Comparison of ENCODE assay signal across 21 cellular contexts in the genomic region with DNA sequence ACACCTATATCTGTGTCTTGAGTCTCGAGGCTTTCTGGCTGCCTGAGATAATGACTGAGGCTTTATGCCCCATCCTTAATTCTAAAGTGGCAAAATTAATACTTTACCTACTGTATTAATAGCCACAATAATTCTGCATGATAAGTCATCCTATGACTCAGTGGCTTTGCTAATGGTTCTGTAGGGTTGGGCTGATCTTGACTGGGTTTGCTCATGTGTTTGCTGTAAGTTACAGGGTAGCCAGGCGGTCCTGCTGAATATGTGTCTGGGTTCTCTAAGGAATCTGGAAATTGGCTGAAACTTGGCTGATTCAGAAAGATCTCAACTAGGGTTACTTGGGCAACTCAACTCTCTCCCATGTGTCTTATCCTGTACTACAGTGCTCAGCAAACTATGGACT.
"Had no signal": no experiment of that assay in that cellular context is flagged by ENCODE, and none has a peak within 500 bp of the region (broad histone marks: within the 10 kb centered on the region; RNA-seq: fewer than 3 reads in every experiment).

No MANE protein-coding gene starts in this region.

- H3K27ac ChIP-seq: coronary artery, parathyroid adenoma, psoas muscle, right lobe of liver, spleen, testis, transverse colon had no signal

- H3K4me1 ChIP-seq: parathyroid adenoma, psoas muscle, right lobe of liver, spleen, testis, transverse colon had no signal

- DNase-seq: effector CD4-positive, alpha-beta T cell; endodermal cell; immature natural killer cell; left cardiac atrium; left ventricle myocardium superior; naive thymus-derived CD4-positive, alpha-beta T cell; nephron progenitor cell; psoas muscle; retina; right lobe of liver; spleen; stimulated activated CD4-positive, alpha-beta T cell treated with anti-CD3 and anti-CD28 coated beads, Interleukin-15, amount 100 ng/mL, for 24 hours; stimulated activated CD4-positive, alpha-beta T cell treated with anti-CD3 and anti-CD28 coated beads, Interleukin-1b, Interleukin-23, amount 100 ng/mL, for 48 hours; stimulated activated CD4-positive, alpha-beta T cell treated with anti-CD3 and anti-CD28 coated beads, Interleukin-4, amount 100 ng/mL, for 24 hours; testis; transverse colon had no signal

- H3K27ac Mint-ChIP-seq: endodermal cell; immature natural killer cell; naive thymus-derived CD4-positive, alpha-beta T cell; nephron progenitor cell; stimulated activated memory B cell treated with anti-CD40 and anti-IgM and Interleukin-4, amounts not matched to agents 10 μg/mL and 1 μg/mL and 100 μg/mL, for 72 hours; stimulated activated naive CD8-positive, alpha-beta T cell treated with anti-CD3 and anti-CD28 coated beads, Interleukin-15, Interleukin-2, amounts not matched to agents 100 ng/mL and 50 ng/mL, for 24 hours had no signal

- H3K36me3 Mint-ChIP-seq: immature natural killer cell; naive thymus-derived CD4-positive, alpha-beta T cell; stimulated activated memory B cell treated with anti-CD40 and anti-IgM and Interleukin-4, amounts not matched to agents 10 μg/mL and 1 μg/mL and 100 μg/mL, for 72 hours had no signal

- H3K9me3 Mint-ChIP-seq: endodermal cell; nephron progenitor cell; stimulated activated memory B cell treated with anti-CD40 and anti-IgM and Interleukin-4, amounts not matched to agents 10 μg/mL and 1 μg/mL and 100 μg/mL, for 72 hours; stimulated activated naive CD8-positive, alpha-beta T cell treated with anti-CD3 and anti-CD28 coated beads, Interleukin-15, Interleukin-2, amounts not matched to agents 100 ng/mL and 50 ng/mL, for 24 hours had no signal

- H3K36me3 ChIP-seq: spleen, transverse colon had no signal

- H3K4me1 Mint-ChIP-seq: endodermal cell; immature natural killer cell; naive thymus-derived CD4-positive, alpha-beta T cell; nephron progenitor cell; stimulated activated memory B cell treated with anti-CD40 and anti-IgM and Interleukin-4, amounts not matched to agents 10 μg/mL and 1 μg/mL and 100 μg/mL, for 72 hours had no signal

- H3K27me3 ChIP-seq: right lobe of liver, spleen, testis, transverse colon had no signal

- ATAC-seq: left cardiac atrium; left ventricle myocardium superior; naive thymus-derived CD4-positive, alpha-beta T cell; psoas muscle; right lobe of liver; stimulated activated memory B cell treated with anti-CD40 and anti-IgM and Interleukin-4, amounts not matched to agents 10 μg/mL and 1 μg/mL and 100 μg/mL, for 72 hours had no signal

- H3K9me3 ChIP-seq: psoas muscle, right lobe of liver, spleen, testis, transverse colon had no signal

- H3K4me3 Mint-ChIP-seq: endodermal cell; immature natural killer cell; naive thymus-derived CD4-positive, alpha-beta T cell; nephron progenitor cell; stimulated activated memory B cell treated with anti-CD40 and anti-IgM and Interleukin-4, amounts not matched to agents 10 μg/mL and 1 μg/mL and 100 μg/mL, for 72 hours; stimulated activated naive CD8-positive, alpha-beta T cell treated with anti-CD3 and anti-CD28 coated beads, Interleukin-15, Interleukin-2, amounts not matched to agents 100 ng/mL and 50 ng/mL, for 24 hours had no signal

- H3K4me3 ChIP-seq: coronary artery, lung, psoas muscle, right lobe of liver, spleen, testis, transverse colon had no signal

- H3K27me3 Mint-ChIP-seq: naive thymus-derived CD4-positive, alpha-beta T cell; stimulated activated memory B cell treated with anti-CD40 and anti-IgM and Interleukin-4, amounts not matched to agents 10 μg/mL and 1 μg/mL and 100 μg/mL, for 72 hours; stimulated activated naive CD8-positive, alpha-beta T cell treated with anti-CD3 and anti-CD28 coated beads, Interleukin-15, Interleukin-2, amounts not matched to agents 100 ng/mL and 50 ng/mL, for 24 hours had no signal
